ENCODE assay signal across 13 cellular contexts in the genomic region with DNA sequence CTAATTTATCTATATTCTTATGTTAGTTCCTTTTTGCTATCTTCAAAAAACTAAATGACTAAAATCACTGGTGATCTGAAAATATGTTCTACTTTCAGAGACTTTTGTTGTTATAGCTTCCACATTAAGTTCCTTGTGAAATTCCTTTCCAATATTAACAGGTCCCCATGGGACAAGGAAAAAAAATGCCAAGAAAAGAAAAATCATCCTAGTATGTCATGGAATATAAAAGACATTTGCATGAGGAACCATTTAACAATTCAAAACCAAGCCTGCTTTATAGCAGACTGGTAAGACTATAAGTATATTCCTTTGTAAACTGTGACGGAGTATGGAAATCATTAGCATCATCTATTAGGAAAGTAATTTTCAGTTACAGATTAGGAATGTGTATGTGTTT. TPM values are rescaled to one million over a fixed set of nuclear protein-coding genes. Genes with fewer than 3 reads are reported as not detected.
"Had no signal": no experiment of that assay in that cellular context is flagged by ENCODE, and none has a peak within 500 bp of the region (broad histone marks: within the 10 kb centered on the region; RNA-seq: fewer than 3 reads in every experiment).

No MANE protein-coding gene starts in this region.

- H3K4me1 Mint-ChIP-seq: central memory CD8-positive, alpha-beta T cell; nephron progenitor cell had no signal

- H3K27me3 ChIP-seq: ovary, sigmoid colon, uterus had no signal

- H3K9me3 Mint-ChIP-seq: activated naive CD8-positive, alpha-beta T cell treated with anti-CD3 and anti-CD28 coated beads, Interleukin-2, amount 50 U/mL, for 24 hours; activated T-helper 1 cell treated with anti-CD3 and anti-CD28 coated beads, Interleukin-12 subunit alpha, Interleukin-12 subunit beta, Interleukin-2, Interleukin-4 antibody, amounts not matched to agents 30 ng/mL and 10 ng/mL and 1 ng/mL, durations not matched to agents 14 hours and 24 hours and 36 hours; dendritic cell treated with granulocyte-macrophage colony-stimulating factor and Interleukin-4, amounts not matched to agents 40 ng/mL and 50 ng/mL, for 4 days; nephron progenitor cell had no signal

- H3K27ac ChIP-seq: ovary had no signal

- H3K9me3 ChIP-seq: ovary, sigmoid colon, thoracic aorta, uterus had no signal

- H3K36me3 ChIP-seq: ovary, sigmoid colon, thoracic aorta had no signal

- H3K4me3 Mint-ChIP-seq: activated naive CD8-positive, alpha-beta T cell treated with anti-CD3 and anti-CD28 coated beads, Interleukin-2, amount 50 U/mL, for 24 hours; activated T-helper 1 cell treated with anti-CD3 and anti-CD28 coated beads, Interleukin-12 subunit alpha, Interleukin-12 subunit beta, Interleukin-2, Interleukin-4 antibody, amounts not matched to agents 30 ng/mL and 10 ng/mL and 1 ng/mL, durations not matched to agents 14 hours and 24 hours and 36 hours; central memory CD8-positive, alpha-beta T cell; dendritic cell treated with granulocyte-macrophage colony-stimulating factor and Interleukin-4, amounts not matched to agents 40 ng/mL and 50 ng/mL, for 4 days; nephron progenitor cell had no signal

- H3K27me3 Mint-ChIP-seq: activated naive CD8-positive, alpha-beta T cell treated with anti-CD3 and anti-CD28 coated beads, Interleukin-2, amount 50 U/mL, for 24 hours; central memory CD8-positive, alpha-beta T cell; dendritic cell treated with granulocyte-macrophage colony-stimulating factor and Interleukin-4, amounts not matched to agents 40 ng/mL and 50 ng/mL, for 4 days had no signal

- H3K4me3 ChIP-seq: ovary, sigmoid colon, thoracic aorta, uterus had no signal

- ATAC-seq: activated naive CD8-positive, alpha-beta T cell treated with anti-CD3 and anti-CD28 coated beads, Interleukin-2, amount 50 U/mL, for 24 hours; stimulated activated naive CD8-positive, alpha-beta T cell treated with anti-CD3 and anti-CD28 coated beads, Interleukin-15, Interleukin-2, amounts not matched to agents 100 U/mL and 50 U/mL, for 24 hours had no signal

- H3K4me1 ChIP-seq: uterus had no signal

- H3K27ac Mint-ChIP-seq: activated naive CD8-positive, alpha-beta T cell treated with anti-CD3 and anti-CD28 coated beads, Interleukin-2, amount 50 U/mL, for 24 hours; activated T-helper 1 cell treated with anti-CD3 and anti-CD28 coated beads, Interleukin-12 subunit alpha, Interleukin-12 subunit beta, Interleukin-2, Interleukin-4 antibody, amounts not matched to agents 30 ng/mL and 10 ng/mL and 1 ng/mL, durations not matched to agents 14 hours and 24 hours and 36 hours; dendritic cell treated with granulocyte-macrophage colony-stimulating factor and Interleukin-4, amounts not matched to agents 40 ng/mL and 50 ng/mL, for 4 days; nephron progenitor cell had no signal

- DNase-seq: activated CD4-positive, alpha-beta T cell treated with anti-CD3 and anti-CD28 coated beads for 4 hours; activated naive CD4-positive, alpha-beta T cell treated with Interleukin-2 at 50 U/mL for 16 hours; activated naive CD8-positive, alpha-beta T cell treated with anti-CD3 and anti-CD28 coated beads, Interleukin-2, amount 50 U/mL, for 24 hours; nephron progenitor cell; ovary; sigmoid colon; stimulated activated CD4-positive, alpha-beta T cell treated with anti-CD3 and anti-CD28 coated beads, Interleukin-2, amount 100 ng/mL, for 48 hours; stimulated activated naive CD8-positive, alpha-beta T cell treated with anti-CD3 and anti-CD28 coated beads, Interleukin-15, Interleukin-2, amounts not matched to agents 100 U/mL and 50 U/mL, for 24 hours; uterus had no signal

RNA-seq across cellular contexts. Expression of gene COBLL1, which starts 48.1 kb away (rescaled TPM):
- total RNA-seq: activated T-helper 1 cell treated with anti-CD3 and anti-CD28 coated beads, Interleukin-12 subunit alpha, Interleukin-12 subunit beta, Interleukin-2, Interleukin-4 antibody, amounts not matched to agents 30 ng/mL and 10 ng/mL and 1 ng/mL, durations not matched to agents 14 hours and 24 hours and 36 hours had no signal
